Comparison of ENCODE assay signal across 1 cellular context in the genomic region with DNA sequence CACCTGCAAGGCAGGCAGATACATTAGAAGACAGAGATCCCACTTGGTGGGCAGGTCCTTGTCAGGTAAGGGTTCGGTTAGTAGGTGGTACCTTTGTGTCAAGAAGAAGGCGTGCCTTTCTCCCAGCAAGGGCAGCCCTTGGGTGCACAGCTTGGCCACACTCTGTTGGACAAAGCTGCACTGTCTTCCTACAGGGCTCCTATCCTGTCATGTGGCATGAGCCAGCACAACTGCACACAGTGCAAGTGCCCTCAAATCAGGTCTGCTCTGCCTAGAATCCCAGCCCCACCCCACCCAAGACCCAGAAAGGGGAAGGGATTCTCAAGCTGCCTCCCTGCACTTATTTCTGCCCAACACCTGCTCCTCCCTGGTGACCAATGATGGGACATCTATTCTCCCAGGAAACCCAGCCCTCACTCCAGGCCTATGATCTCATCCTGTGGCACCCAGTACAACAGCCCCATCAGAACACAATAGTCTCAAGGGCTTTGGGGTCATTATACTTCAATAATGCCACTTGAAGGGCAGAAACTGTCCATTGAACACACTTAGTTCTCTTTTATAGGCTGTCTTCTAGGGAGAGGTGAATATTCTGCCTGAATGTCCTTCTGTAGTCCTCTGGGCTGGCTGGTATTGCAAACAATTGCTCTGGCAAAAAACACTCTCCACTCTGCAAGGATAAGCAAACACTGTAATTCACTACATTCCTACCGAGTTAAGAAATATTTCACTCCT.
TF ChIP-seq lines count a peak whose summit lies in the region.

No MANE protein-coding gene starts in this region.

TF ChIP-seq in GM12878, 131 proteins besides CTCF, POLR2A, EP300 and RAD21:
- TF ChIP-seq ESRRA (IDR thresholded peaks at IDR 0.05; ENCODE audit: low read length), result no peak
- no peak for TF ChIP-seq ZNF622 (IDR thresholded peaks at IDR 0.05)
- TF ChIP-seq, protein P1, sequence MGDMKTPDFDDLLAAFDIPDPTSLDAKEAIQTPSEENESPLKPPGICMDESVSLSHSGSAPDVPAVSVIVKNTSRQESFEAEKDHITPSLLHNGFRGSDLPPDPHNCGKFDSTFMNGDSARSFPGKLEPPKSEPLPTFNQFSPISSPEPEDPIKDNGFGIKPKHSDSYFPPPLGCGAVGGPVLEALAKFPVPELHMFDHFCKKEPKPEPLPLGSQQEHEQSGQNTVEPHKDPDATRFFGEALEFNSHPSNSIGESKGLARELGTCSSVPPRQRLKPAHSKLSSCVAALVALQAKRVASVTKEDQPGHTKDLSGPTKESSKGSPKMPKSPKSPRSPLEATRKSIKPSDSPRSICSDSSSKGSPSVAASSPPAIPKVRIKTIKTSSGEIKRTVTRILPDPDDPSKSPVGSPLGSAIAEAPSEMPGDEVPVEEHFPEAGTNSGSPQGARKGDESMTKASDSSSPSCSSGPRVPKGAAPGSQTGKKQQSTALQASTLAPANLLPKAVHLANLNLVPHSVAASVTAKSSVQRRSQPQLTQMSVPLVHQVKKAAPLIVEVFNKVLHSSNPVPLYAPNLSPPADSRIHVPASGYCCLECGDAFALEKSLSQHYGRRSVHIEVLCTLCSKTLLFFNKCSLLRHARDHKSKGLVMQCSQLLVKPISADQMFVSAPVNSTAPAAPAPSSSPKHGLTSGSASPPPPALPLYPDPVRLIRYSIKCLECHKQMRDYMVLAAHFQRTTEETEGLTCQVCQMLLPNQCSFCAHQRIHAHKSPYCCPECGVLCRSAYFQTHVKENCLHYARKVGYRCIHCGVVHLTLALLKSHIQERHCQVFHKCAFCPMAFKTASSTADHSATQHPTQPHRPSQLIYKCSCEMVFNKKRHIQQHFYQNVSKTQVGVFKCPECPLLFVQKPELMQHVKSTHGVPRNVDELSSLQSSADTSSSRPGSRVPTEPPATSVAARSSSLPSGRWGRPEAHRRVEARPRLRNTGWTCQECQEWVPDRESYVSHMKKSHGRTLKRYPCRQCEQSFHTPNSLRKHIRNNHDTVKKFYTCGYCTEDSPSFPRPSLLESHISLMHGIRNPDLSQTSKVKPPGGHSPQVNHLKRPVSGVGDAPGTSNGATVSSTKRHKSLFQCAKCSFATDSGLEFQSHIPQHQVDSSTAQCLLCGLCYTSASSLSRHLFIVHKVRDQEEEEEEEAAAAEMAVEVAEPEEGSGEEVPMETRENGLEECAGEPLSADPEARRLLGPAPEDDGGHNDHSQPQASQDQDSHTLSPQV (IDR thresholded peaks at IDR 0.05), result no peak
- no peak for TF ChIP-seq NBN (IDR thresholded peaks at IDR 0.05)
- TF ChIP-seq HDAC2 (IDR thresholded peaks at IDR 0.05), result no peak
